ENCODE assay signal across 1 cellular context in the genomic region with DNA sequence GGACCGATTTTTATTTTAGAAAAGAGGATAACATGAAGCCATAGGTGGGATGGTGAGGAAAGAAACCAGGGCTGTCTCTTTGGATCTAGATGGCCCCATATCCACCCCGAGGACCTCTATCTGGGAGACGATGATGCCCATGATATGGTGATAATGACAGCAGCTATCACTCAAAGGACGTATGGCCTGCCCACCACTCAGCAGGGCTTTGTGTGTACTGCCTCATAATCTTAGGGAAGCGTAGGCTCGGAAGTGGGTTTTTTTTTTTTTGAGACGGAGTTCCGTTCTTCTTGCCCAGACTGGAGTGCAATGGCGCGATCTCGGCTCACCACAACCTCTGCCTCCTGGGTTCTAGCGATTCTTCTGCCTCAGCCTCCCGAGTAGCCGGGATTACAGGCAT.
TF ChIP-seq lines count a peak whose summit lies in the region.

No MANE protein-coding gene starts in this region.

TF ChIP-seq in K562, 482 proteins besides CTCF, POLR2A, EP300 and RAD21:
- TF ChIP-seq MEIS2 (IDR thresholded peaks at IDR 0.05; ENCODE audit: partially characterized antibody): peak; percentile 11
- TF ChIP-seq CBX2 (IDR thresholded peaks at IDR 0.05; ENCODE audit: insufficient read depth, low read length, poor library complexity, severe bottlenecking): no peak
- no peak for TF ChIP-seq PML (IDR thresholded peaks at IDR 0.05; ENCODE audit: low read length)
- peak; percentile 40 for TF ChIP-seq PKNOX1 (IDR thresholded peaks at IDR 0.05)
- TF ChIP-seq L3MBTL2 (IDR thresholded peaks at IDR 0.05): no peak
- TF ChIP-seq RBFOX2 (IDR thresholded peaks at IDR 0.05; ENCODE audit: low read depth, low read length): no peak
- peak in 1 of 2 experiments; percentile 48; a peak in 1 of 4 replicates for TF ChIP-seq MLLT1 (IDR thresholded peaks at IDR 0.05)
TF ChIP-seq in K562: peak in this region for 3.
